In genomic region chr5:76641514-76642120, GRCh38 we compare ENCODE assay signal across 8 cellular contexts.
A peak's percentile ranks its signal among the peaks of the same experiment; 100 is the strongest.
DNase-seq lines count a peak whose midpoint lies in the region; ATAC-seq and FAIRE-seq lines count a peak whose summit lies in the region.

No MANE protein-coding gene starts in this region.

- no peak for ATAC-seq in HG02759 (IDR thresholded peaks at IDR 0.05; ENCODE audit: unreplicated experiment)

- FAIRE-seq in colon (lab: Jason Lieb, UNC) = peak; percentile 18

- DNase-seq in NCI-H1417 (lab: John Stamatoyannopoulos, UW) = peak in 2 of 3 experiments; percentile 20 to 53
- DNase-seq in NCI-H1417 treated with DMSO at 0.1 percent for 48 hours (lab: John Stamatoyannopoulos, UW) = no peak
- DNase-seq in NCI-H1105 treated with DMSO at 0.1 percent for 48 hours (lab: John Stamatoyannopoulos, UW) = peak; percentile 4
- DNase-seq in activated CD4-positive, alpha-beta T cell treated with anti-CD3 and anti-CD28 coated beads for 4 hours = peak; percentile 46 to 71
- DNase-seq in medulla oblongata (ENCODE audit: extremely low spot score) = peak; percentile 73
- peak; percentile 12 to 37 for DNase-seq in stimulated activated CD8-positive, alpha-beta memory T cell treated with anti-CD3 and anti-CD28 coated beads, Interleukin-4, amount 100 ng/mL, for 4 hours (ENCODE audit: low read depth in 2 of 2, low spot score in 1 of 2)
